In genomic region chr3:126893651-126894050, GRCh38 we compare ENCODE assay signal across 23 cellular contexts.
"Had no signal": no experiment of that assay in that cellular context is flagged by ENCODE, and none has a peak within 500 bp of the region (broad histone marks: within the 10 kb centered on the region; RNA-seq: fewer than 3 reads in every experiment).

No MANE protein-coding gene starts in this region.

- H3K4me3 ChIP-seq: heart left ventricle, hepatocyte, lung, prostate gland, sigmoid colon, skin epidermis, spleen, thoracic aorta, tibial nerve, upper lobe of left lung, uterus had no signal

- H3K36me3 ChIP-seq: heart left ventricle, neutrophil, prostate gland, sigmoid colon, thoracic aorta, upper lobe of left lung, uterus had no signal

- H3K9me3 Mint-ChIP-seq: effector memory CD8-positive, alpha-beta T cell; naive thymus-derived CD8-positive, alpha-beta T cell; stimulated activated naive B cell treated with anti-CD40 and anti-IgM and Interleukin-4, amounts not matched to agents 10 μg/mL and 1 μg/mL and 100 μg/mL, for 72 hours; stimulated activated naive CD8-positive, alpha-beta T cell treated with anti-CD3 and anti-CD28 coated beads, Interleukin-15, Interleukin-2, amounts not matched to agents 100 ng/mL and 50 ng/mL, for 24 hours had no signal

- H3K9me3 ChIP-seq: heart left ventricle, neutrophil, prostate gland, sigmoid colon, spleen, thoracic aorta, tibial nerve, upper lobe of left lung, uterus had no signal

- H3K9ac ChIP-seq: parathyroid adenoma had no signal

- H3K4me2 ChIP-seq: hepatocyte had no signal

- H2AFZ ChIP-seq: hepatocyte, parathyroid adenoma had no signal

- H3K27ac ChIP-seq: heart left ventricle, hepatocyte, neutrophil, parathyroid adenoma, prostate gland, sigmoid colon, skin epidermis, spleen, thoracic aorta, tibial nerve, upper lobe of left lung, uterus had no signal

- H3K27ac Mint-ChIP-seq: naive thymus-derived CD8-positive, alpha-beta T cell; stimulated activated naive B cell treated with anti-CD40 and anti-IgM and Interleukin-4, amounts not matched to agents 10 μg/mL and 1 μg/mL and 100 μg/mL, for 72 hours; stimulated activated naive CD8-positive, alpha-beta T cell treated with anti-CD3 and anti-CD28 coated beads, Interleukin-15, Interleukin-2, amounts not matched to agents 100 ng/mL and 50 ng/mL, for 24 hours had no signal

- ATAC-seq: effector memory CD8-positive, alpha-beta T cell; heart left ventricle; left lobe of liver; naive thymus-derived CD8-positive, alpha-beta T cell; right cardiac atrium; stimulated activated naive B cell treated with anti-CD40 and anti-IgM and Interleukin-4, amounts not matched to agents 10 μg/mL and 1 μg/mL and 100 μg/mL, for 72 hours had no signal

- H3K27me3 Mint-ChIP-seq: effector memory CD8-positive, alpha-beta T cell; stimulated activated naive CD8-positive, alpha-beta T cell treated with anti-CD3 and anti-CD28 coated beads, Interleukin-15, Interleukin-2, amounts not matched to agents 100 ng/mL and 50 ng/mL, for 24 hours had no signal

- H3K4me1 ChIP-seq: parathyroid adenoma, prostate gland, sigmoid colon, uterus had no signal

- H3K27me3 ChIP-seq: hepatocyte, sigmoid colon, spleen, tibial nerve, upper lobe of left lung, uterus had no signal

- DNase-seq: cerebellar nuclear complex; cortex of kidney; effector memory CD8-positive, alpha-beta T cell; heart left ventricle; kidney; naive thymus-derived CD8-positive, alpha-beta T cell; right cardiac atrium; sigmoid colon; spleen; stimulated activated CD4-positive, alpha-beta T cell treated with anti-CD3 and anti-CD28 coated beads, Interleukin-2, amount 100 ng/mL, for 48 hours; stimulated activated naive B cell treated with anti-CD40 and anti-IgM and Interleukin-4, amounts not matched to agents 10 μg/mL and 1 μg/mL and 100 μg/mL, for 72 hours; upper lobe of left lung; uterus had no signal

- H3K4me3 Mint-ChIP-seq: effector memory CD8-positive, alpha-beta T cell; naive thymus-derived CD8-positive, alpha-beta T cell; stimulated activated naive B cell treated with anti-CD40 and anti-IgM and Interleukin-4, amounts not matched to agents 10 μg/mL and 1 μg/mL and 100 μg/mL, for 72 hours; stimulated activated naive CD8-positive, alpha-beta T cell treated with anti-CD3 and anti-CD28 coated beads, Interleukin-15, Interleukin-2, amounts not matched to agents 100 ng/mL and 50 ng/mL, for 24 hours had no signal
